Comparison of ENCODE assay signal across 8 cellular contexts in genomic region chr21:44012474-44013379, GRCh38. TPM values are rescaled to one million over a fixed set of nuclear protein-coding genes. Genes with fewer than 3 reads are reported as not detected.
A peak's percentile ranks its signal among the peaks of the same experiment; 100 is the strongest.
DNase-seq lines count a peak whose midpoint lies in the region; ATAC-seq and TF ChIP-seq lines count a peak whose summit lies in the region.

No MANE protein-coding gene starts in this region.

- H3K4me3 Mint-ChIP-seq in activated naive CD8-positive, alpha-beta T cell treated with anti-CD3 and anti-CD28 coated beads, Interleukin-2, amount 50 U/mL, for 24 hours, result peak overlapping the region; percentile 94

- peak overlapping the region; percentile 90 for H3K4me2 ChIP-seq in SU-DHL-6 (ENCODE audit: low read depth, low read length, poor library complexity, severe bottlenecking)

- peaks cover 16% of the 10 kb centered on the region for H3K36me3 Mint-ChIP-seq in activated naive CD8-positive, alpha-beta T cell treated with anti-CD3 and anti-CD28 coated beads, Interleukin-2, amount 50 U/mL, for 24 hours (ENCODE audit: low read depth)

- DNase-seq in Caki2 (ENCODE audit: low read depth) (peak; percentile 47), right atrium auricular region (ENCODE audit: low spot score) (no peak), retina (peak; percentile 57)
- peak; percentile 91 for DNase-seq in activated naive CD8-positive, alpha-beta T cell treated with anti-CD3 and anti-CD28 coated beads, Interleukin-2, amount 50 U/mL, for 24 hours

- ATAC-seq in GM21360 (IDR thresholded peaks at IDR 0.05; ENCODE audit: unreplicated experiment) (peak; percentile 55), GM18870 (IDR thresholded peaks at IDR 0.05; ENCODE audit: unreplicated experiment) (no peak)
- ATAC-seq in activated naive CD8-positive, alpha-beta T cell treated with anti-CD3 and anti-CD28 coated beads, Interleukin-2, amount 50 U/mL, for 24 hours, result peak; percentile 85

- H4K20me1 ChIP-seq in SU-DHL-6 (ENCODE audit: low read depth, low read length), result peaks cover 12% of the 10 kb centered on the region; the same call in 1 of the 2 replicates

- no peaks in the 10 kb centered on the region for H3K27me3 Mint-ChIP-seq in activated naive CD8-positive, alpha-beta T cell treated with anti-CD3 and anti-CD28 coated beads, Interleukin-2, amount 50 U/mL, for 24 hours

- peaks cover 58% of the 10 kb centered on the region for H3K4me1 Mint-ChIP-seq in activated naive CD8-positive, alpha-beta T cell treated with anti-CD3 and anti-CD28 coated beads, Interleukin-2, amount 50 U/mL, for 24 hours

- H3K9me3 ChIP-seq in HUES48 (ENCODE audit: control insufficient read depth, insufficient read depth, low read length) (no peaks in the 10 kb centered on the region), SU-DHL-6 (ENCODE audit: insufficient read depth, low read length) (no peaks in the 10 kb centered on the region), right atrium auricular region (no peaks in the 10 kb centered on the region)

- H3K27ac ChIP-seq in HUES48 (ENCODE audit: low read depth, low read length) (peak overlapping the region; percentile 92), SU-DHL-6 (ENCODE audit: low read depth, low read length) (peak overlapping the region; percentile 76), right atrium auricular region (peak overlapping the region; percentile 87 to 99)

- no peaks in the 10 kb centered on the region for H3K36me3 ChIP-seq in HUES48 (ENCODE audit: control insufficient read depth, insufficient read depth, low read length)
- H3K36me3 ChIP-seq in SU-DHL-6 (ENCODE audit: low read length), result no peaks in the 10 kb centered on the region
- no peaks in the 10 kb centered on the region for H3K36me3 ChIP-seq in right atrium auricular region

- peaks cover 17% of the 10 kb centered on the region for H3K4me1 ChIP-seq in HUES48 (ENCODE audit: control insufficient read depth, insufficient read depth, low read length)
- peaks cover 0 to 37% of the 10 kb centered on the region in 2 donors for H3K4me1 ChIP-seq in right atrium auricular region

- H3K9ac ChIP-seq in HUES48 (ENCODE audit: low read depth, low read length), result peak overlapping the region; percentile 91
- peak overlapping the region; percentile 92 for H3K9ac ChIP-seq in SU-DHL-6 (ENCODE audit: low read length)

- no peak overlapping the region for H2AFZ ChIP-seq in SU-DHL-6 (ENCODE audit: low read depth, low read length, severe bottlenecking)

- in situ Hi-C loops in Caki2 (cut with HindIII; ENCODE audit: low pct_unique_long_range_greater_than_20kb, low sequenced_read_pairs), result no loop called here

- H3K79me2 ChIP-seq in SU-DHL-6 (ENCODE audit: insufficient read depth, low read length), result peaks cover 53% of the 10 kb centered on the region

- no peaks in the 10 kb centered on the region for H3K27me3 ChIP-seq in HUES48 (ENCODE audit: control insufficient read depth, insufficient read depth, low read length)
- no peaks in the 10 kb centered on the region for H3K27me3 ChIP-seq in SU-DHL-6 (ENCODE audit: low read length)
- H3K27me3 ChIP-seq in right atrium auricular region, result no peaks in the 10 kb centered on the region

- H3K4me3 ChIP-seq in HUES48 (ENCODE audit: low read depth, low read length), result peak overlapping the region; percentile 83
- peak overlapping the region; percentile 75 for H3K4me3 ChIP-seq in SU-DHL-6 (ENCODE audit: insufficient read depth, low read length, poor library complexity, severe bottlenecking)
- H3K4me3 ChIP-seq in right atrium auricular region, result peak overlapping the region; percentile 97 to 98

- no peaks in the 10 kb centered on the region for H3K9me3 Mint-ChIP-seq in activated naive CD8-positive, alpha-beta T cell treated with anti-CD3 and anti-CD28 coated beads, Interleukin-2, amount 50 U/mL, for 24 hours

- H3K9me2 ChIP-seq in SU-DHL-6 (replicated peaks; ENCODE audit: insufficient read depth, low read length), result no peaks in the 10 kb centered on the region

- H3K27ac Mint-ChIP-seq in activated naive CD8-positive, alpha-beta T cell treated with anti-CD3 and anti-CD28 coated beads, Interleukin-2, amount 50 U/mL, for 24 hours, result peak overlapping the region; percentile 94

- peak; percentile 53 for TF ChIP-seq CTCF in SU-DHL-6 (IDR thresholded peaks at IDR 0.05; ENCODE audit: insufficient read depth, low read length, poor library complexity, severe bottlenecking)
- TF ChIP-seq CTCF in right atrium auricular region (IDR thresholded peaks at IDR 0.05), result peak in 1 of 2 donors; percentile 30

- H3F3A ChIP-seq in SU-DHL-6 (ENCODE audit: insufficient read depth), result peaks cover 19% of the 10 kb centered on the region

RNA-seq across cellular contexts. Expression of gene TRAPPC10, which starts 0.6 kb away (rescaled TPM):
- 7.5 and 10.4 TPM in 2 replicates for total RNA-seq in Caki2 (2014; rRNA removed; shearing (Covaris generic); ENCODE audit: low replicate concordance)
- total RNA-seq in right atrium auricular region, result 10 to 100 TPM; 18.2 to 19.7 TPM
